In the genomic region with DNA sequence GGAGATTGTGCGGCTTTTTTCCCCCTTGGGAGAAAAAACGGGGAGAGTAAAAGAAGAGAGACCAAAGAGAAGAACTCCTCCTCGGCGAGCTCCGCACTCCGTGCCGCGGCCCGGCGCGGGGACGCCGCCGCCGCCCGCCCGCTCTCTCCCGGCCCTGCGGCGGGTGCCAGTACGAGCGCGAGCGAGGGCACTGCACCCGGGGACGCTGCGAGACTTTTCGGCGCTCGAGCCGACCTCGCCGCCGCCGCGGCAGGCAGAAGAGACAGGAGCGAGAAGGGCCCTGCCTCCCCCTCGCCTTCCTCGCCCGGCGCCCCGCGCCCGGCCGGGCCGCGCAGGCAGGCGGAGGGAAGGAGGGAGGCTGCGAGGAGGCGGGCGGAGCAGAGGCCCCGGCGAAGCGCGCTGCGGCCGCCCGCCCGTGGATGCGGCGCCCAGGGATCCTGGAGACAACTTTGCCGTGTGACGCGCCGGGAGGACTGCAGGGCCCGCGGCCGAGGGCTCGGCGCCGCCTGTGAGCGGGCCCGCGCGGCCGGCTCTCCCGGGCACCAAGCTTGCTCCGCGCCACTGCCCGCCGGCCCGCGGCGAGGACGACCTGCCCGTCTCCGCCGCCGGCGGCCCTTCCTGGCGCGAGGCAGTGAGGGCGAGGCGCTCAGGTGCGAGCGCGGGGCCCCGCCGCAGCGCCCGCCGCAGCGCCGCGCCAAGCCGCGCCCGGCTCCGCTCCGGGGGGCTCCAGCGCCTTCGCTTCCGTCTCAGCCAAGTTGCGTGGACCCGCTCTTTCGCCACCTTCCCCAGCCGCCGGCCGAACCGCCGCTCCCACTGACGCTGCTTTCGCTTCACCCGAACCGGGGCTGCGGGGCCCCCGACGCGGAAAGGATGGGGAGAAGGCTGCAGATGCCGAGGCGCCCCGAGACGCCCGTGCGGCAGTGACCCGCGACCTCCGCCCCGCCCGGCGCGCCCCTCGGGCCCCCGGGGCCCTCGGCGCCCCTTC, we compare ENCODE assay signal across 8 cellular contexts. TPM values are rescaled to one million over a fixed set of nuclear protein-coding genes. Genes with fewer than 3 reads are reported as not detected.
A peak's percentile ranks its signal among the peaks of the same experiment; 100 is the strongest.
DNase-seq lines count a peak whose midpoint lies in the region; ATAC-seq and TF ChIP-seq lines count a peak whose summit lies in the region.

No MANE protein-coding gene starts in this region.

- intact Hi-C loops in CD8-positive, alpha-beta T cell (cut with DNase I, micrococcal nuclease): no loop called here
- intact Hi-C loops in IMR-90 (cut with micrococcal nuclease): no loop called here

- no peaks in the 10 kb centered on the region for H3K9me3 ChIP-seq in CD8-positive, alpha-beta T cell (ENCODE audit: low read length)
- no peaks in the 10 kb centered on the region for H3K9me3 ChIP-seq in IMR-90 (ENCODE audit: control insufficient read depth, insufficient read depth, low read length)
- H3K9me3 ChIP-seq in iPS-20b (ENCODE audit: insufficient read depth, low read depth, low read length): no peaks in the 10 kb centered on the region

- H4K8ac ChIP-seq in IMR-90 (ENCODE audit: low read depth in 2 of 2, low read length in 2 of 2): no peak overlapping the region

- no peak overlapping the region for H3K4ac ChIP-seq in IMR-90 (ENCODE audit: low read depth, low read length)

- H3K18ac ChIP-seq in IMR-90 (ENCODE audit: low read depth, low read length): no peak overlapping the region

- H3K9me1 ChIP-seq in IMR-90 (ENCODE audit: insufficient read depth, low read length): no peaks in the 10 kb centered on the region

- H2AK5ac ChIP-seq in IMR-90 (ENCODE audit: low read depth, low read length): no peak overlapping the region

- H3K23ac ChIP-seq in IMR-90 (ENCODE audit: low read depth, low read length): no peak overlapping the region

- no peak overlapping the region for H4K5ac ChIP-seq in IMR-90 (ENCODE audit: low read depth, low read length)

- BruUV-seq in IMR-90 (replicated peaks; lab: Mats Ljungman, UMichigan): no TSS peak

- H3K4me3 Mint-ChIP-seq in CD8-positive, alpha-beta T cell: peak overlapping the region; percentile 47
- no peak overlapping the region for H3K4me3 Mint-ChIP-seq in activated naive CD8-positive, alpha-beta T cell treated with anti-CD3 and anti-CD28 coated beads, Interleukin-2, amount 50 U/mL, for 24 hours
- H3K4me3 Mint-ChIP-seq in stimulated activated naive CD8-positive, alpha-beta T cell treated with anti-CD3 and anti-CD28 coated beads, Interleukin-15, amount 100 ng/mL, for 72 hours: peak overlapping the region; percentile 51 to 69
- no peak overlapping the region for H3K4me3 Mint-ChIP-seq in HFFc6

- H2AFZ ChIP-seq in IMR-90 (replicated peaks; ENCODE audit: low read length, poor library complexity): peak overlapping the region; percentile 85

- no peaks in the 10 kb centered on the region for H3K36me3 Mint-ChIP-seq in CD8-positive, alpha-beta T cell
- no peaks in the 10 kb centered on the region for H3K36me3 Mint-ChIP-seq in activated naive CD8-positive, alpha-beta T cell treated with anti-CD3 and anti-CD28 coated beads, Interleukin-2, amount 50 U/mL, for 24 hours (ENCODE audit: low read depth)
- no peaks in the 10 kb centered on the region for H3K36me3 Mint-ChIP-seq in HFFc6 (ENCODE audit: low read depth)

- 1% methylated on average over 53 of the region's 146 CpGs; no CpG with 5 or more reads in 1 of the 2 experiments for WGBS in IMR-90 (ENCODE audit: extremely low coverage in 2 of 2, insufficient read length in 1 of 2), 2 experiments

- no peak overlapping the region for H3K27ac Mint-ChIP-seq in CD8-positive, alpha-beta T cell
- H3K27ac Mint-ChIP-seq in activated naive CD8-positive, alpha-beta T cell treated with anti-CD3 and anti-CD28 coated beads, Interleukin-2, amount 50 U/mL, for 24 hours: no peak overlapping the region
- no peak overlapping the region for H3K27ac Mint-ChIP-seq in stimulated activated naive CD8-positive, alpha-beta T cell treated with anti-CD3 and anti-CD28 coated beads, Interleukin-15, amount 100 ng/mL, for 72 hours
- H3K27ac Mint-ChIP-seq in HFFc6: no peak overlapping the region

- H3K9me3 Mint-ChIP-seq in CD8-positive, alpha-beta T cell: no peaks in the 10 kb centered on the region
- no peaks in the 10 kb centered on the region for H3K9me3 Mint-ChIP-seq in activated naive CD8-positive, alpha-beta T cell treated with anti-CD3 and anti-CD28 coated beads, Interleukin-2, amount 50 U/mL, for 24 hours
- H3K9me3 Mint-ChIP-seq in stimulated activated naive CD8-positive, alpha-beta T cell treated with anti-CD3 and anti-CD28 coated beads, Interleukin-15, amount 100 ng/mL, for 72 hours: no peaks in the 10 kb centered on the region
- no peaks in the 10 kb centered on the region for H3K9me3 Mint-ChIP-seq in HFFc6

- ATAC-seq in CD8-positive, alpha-beta T cell: peak; percentile 21
- ATAC-seq in IMR-90 (ENCODE audit: low read depth) (peak; percentile 36), HG02642 (IDR thresholded peaks at IDR 0.05; ENCODE audit: poor library complexity, unreplicated experiment) (no peak), GM21447 (IDR thresholded peaks at IDR 0.05; ENCODE audit: unreplicated experiment) (no peak)
- ATAC-seq in activated naive CD8-positive, alpha-beta T cell treated with anti-CD3 and anti-CD28 coated beads, Interleukin-2, amount 50 U/mL, for 24 hours: peak; percentile 14
- ATAC-seq in stimulated activated naive CD8-positive, alpha-beta T cell treated with anti-CD3 and anti-CD28 coated beads, Interleukin-15, amount 100 ng/mL, for 72 hours: peak; percentile 19

- no peak overlapping the region for H3K27ac ChIP-seq in CD8-positive, alpha-beta T cell (ENCODE audit: low read depth, low read length)
- H3K27ac ChIP-seq in IMR-90 (ENCODE audit: insufficient read depth, low read length) (no peak overlapping the region), iPS-20b (ENCODE audit: low read length) (no peak overlapping the region)

- CTCF ChIA-PET in CD8-positive, alpha-beta T cell (lab: Charles Lee): interaction anchor here (1.4 kb wide), 1 partner anchor 13 kb away, joined by 3 read pairs; no protein-coding TSS in a partner anchor
- CTCF ChIA-PET in IMR-90 (lab: Yijun Ruan, JAX): interaction anchor here (2.1 to 3.2 kb wide), 2 partner anchors 330 to 336 kb away, joined by 12 to 34 read pairs; no protein-coding TSS in a partner anchor

- H3K36me3 ChIP-seq in CD8-positive, alpha-beta T cell (ENCODE audit: insufficient read depth, low read length): no peaks in the 10 kb centered on the region
- no peaks in the 10 kb centered on the region for H3K36me3 ChIP-seq in IMR-90 (ENCODE audit: control insufficient read depth, insufficient read depth, low read length)
- H3K36me3 ChIP-seq in iPS-20b (ENCODE audit: insufficient read depth, low read depth, low read length): no peaks in the 10 kb centered on the region

- no peak for TF ChIP-seq POLR2A in IMR-90 (IDR thresholded peaks at IDR 0.05; ENCODE audit: low read depth, low read length)

- H3K27me3 ChIP-seq in CD8-positive, alpha-beta T cell (ENCODE audit: insufficient read depth, low read length): peaks cover 28% of the 10 kb centered on the region
- peaks cover 90% of the 10 kb centered on the region for H3K27me3 ChIP-seq in IMR-90 (ENCODE audit: control insufficient read depth, insufficient read depth, low read length)
- H3K27me3 ChIP-seq in iPS-20b (ENCODE audit: insufficient read depth, low read length): peaks cover 98% of the 10 kb centered on the region

- no peak overlapping the region for H2BK15ac ChIP-seq in IMR-90 (ENCODE audit: low read depth, low read length)

- peaks cover 12% of the 10 kb centered on the region for H4K20me1 ChIP-seq in IMR-90 (ENCODE audit: insufficient read depth, low read length)

- H3K14ac ChIP-seq in IMR-90 (replicated peaks; ENCODE audit: low read depth, low read length): no peak overlapping the region

- H3K9ac ChIP-seq in IMR-90 (ENCODE audit: low read depth, low read length) (no peak overlapping the region; the same call in 1 of the 2 replicates), iPS-20b (ENCODE audit: low read depth, low read length) (no peak overlapping the region)

- peaks cover 20% of the 10 kb centered on the region for H3K4me1 ChIP-seq in CD8-positive, alpha-beta T cell (ENCODE audit: insufficient read depth, low read length)
- H3K4me1 ChIP-seq in IMR-90 (ENCODE audit: control insufficient read depth, insufficient read depth, low read length): peaks cover 6% of the 10 kb centered on the region; the same call in 1 of the 2 replicates
- H3K4me1 ChIP-seq in iPS-20b (ENCODE audit: insufficient read depth, low read length): peaks cover 19% of the 10 kb centered on the region; the same call in 1 of the 2 replicates

- no peaks in the 10 kb centered on the region for H3K79me1 ChIP-seq in IMR-90 (ENCODE audit: low read depth in 1 of 2, low read length in 2 of 2)

- H4K91ac ChIP-seq in IMR-90 (ENCODE audit: insufficient read depth, low read depth, low read length): no peak overlapping the region

- no peak for TF ChIP-seq RAD21 in IMR-90 (IDR thresholded peaks at IDR 0.05; ENCODE audit: low read length)

- in situ Hi-C loops in IMR-90 (cut with MboI; ENCODE audit: low sequenced_read_pairs): loop anchor here (5.0 to 25.0 kb wide), 3 partner anchors 332 to 730 kb away; no protein-coding TSS in a partner anchor

- DNase-seq in CD8-positive, alpha-beta T cell: no peak
- DNase-seq in IMR-90: no peak
- peak; percentile 31 for DNase-seq in activated naive CD8-positive, alpha-beta T cell treated with anti-CD3 and anti-CD28 coated beads, Interleukin-2, amount 50 U/mL, for 24 hours
- DNase-seq in stimulated activated naive CD8-positive, alpha-beta T cell treated with anti-CD3 and anti-CD28 coated beads, Interleukin-15, amount 100 ng/mL, for 72 hours: peak; percentile 23 to 30
- no peak for DNase-seq in HFFc6

- peaks cover 25% of the 10 kb centered on the region for H3K4me1 Mint-ChIP-seq in CD8-positive, alpha-beta T cell (ENCODE audit: low read depth)
- peaks cover 21% of the 10 kb centered on the region for H3K4me1 Mint-ChIP-seq in activated naive CD8-positive, alpha-beta T cell treated with anti-CD3 and anti-CD28 coated beads, Interleukin-2, amount 50 U/mL, for 24 hours
- H3K4me1 Mint-ChIP-seq in stimulated activated naive CD8-positive, alpha-beta T cell treated with anti-CD3 and anti-CD28 coated beads, Interleukin-15, amount 100 ng/mL, for 72 hours: peaks cover 29% of the 10 kb centered on the region
- peaks cover 17% of the 10 kb centered on the region for H3K4me1 Mint-ChIP-seq in HFFc6 (ENCODE audit: low read depth)

- POLR2A ChIA-PET in CD8-positive, alpha-beta T cell (lab: Charles Lee): no interaction called here
- POLR2A ChIA-PET in IMR-90 (lab: Charles Lee; ENCODE audit: unreplicated experiment): no interaction called here

- H2BK120ac ChIP-seq in IMR-90 (ENCODE audit: low read depth, low read length): no peak overlapping the region

- peak overlapping the region; percentile 27 for H3K4me3 ChIP-seq in CD8-positive, alpha-beta T cell (ENCODE audit: low read depth, low read length)
- H3K4me3 ChIP-seq in IMR-90 (ENCODE audit: insufficient read depth, low read depth, low read length) (peak overlapping the region; percentile 48), iPS-20b (ENCODE audit: low read length) (peak overlapping the region; percentile 29; the same call in 1 of the 2 replicates)

- no peak overlapping the region for H3K56ac ChIP-seq in IMR-90 (ENCODE audit: extremely low read depth, insufficient read depth, low read length)

- TF ChIP-seq CTCF in CD8-positive, alpha-beta T cell (IDR thresholded peaks at IDR 0.05): no peak
- TF ChIP-seq CTCF in IMR-90 (conservative IDR thresholded peaks at IDR 0.05; ENCODE audit: low read depth, low read length): no peak
- no peak for TF ChIP-seq CTCF in HFFc6 (IDR thresholded peaks at IDR 0.05)

- no peak overlapping the region for H2BK20ac ChIP-seq in IMR-90 (ENCODE audit: low read depth, low read length)

- peak overlapping the region; percentile 77 for H3K4me2 ChIP-seq in IMR-90 (ENCODE audit: low read depth, low read length)

- H2AK9ac ChIP-seq in IMR-90 (replicated peaks; ENCODE audit: low read depth, low read length, poor library complexity): no peak overlapping the region

- peaks cover 63% of the 10 kb centered on the region for H3K27me3 Mint-ChIP-seq in CD8-positive, alpha-beta T cell (ENCODE audit: low read depth)
- H3K27me3 Mint-ChIP-seq in activated naive CD8-positive, alpha-beta T cell treated with anti-CD3 and anti-CD28 coated beads, Interleukin-2, amount 50 U/mL, for 24 hours: peaks cover 56% of the 10 kb centered on the region
- peaks cover 76% of the 10 kb centered on the region for H3K27me3 Mint-ChIP-seq in stimulated activated naive CD8-positive, alpha-beta T cell treated with anti-CD3 and anti-CD28 coated beads, Interleukin-15, amount 100 ng/mL, for 72 hours
- peaks cover 27% of the 10 kb centered on the region for H3K27me3 Mint-ChIP-seq in HFFc6 (ENCODE audit: insufficient read depth)

- dilution Hi-C loops in IMR-90 (cut with HindIII; ENCODE audit: low sequenced_read_pairs, unreplicated experiment): no loop called here

- H2BK5ac ChIP-seq in IMR-90 (ENCODE audit: low read depth, low read length, poor library complexity, severe bottlenecking): no peak overlapping the region

RNA-seq across cellular contexts. Expression of a gene that starts 0.7 kb away (rescaled TPM):
- total RNA-seq in CD8-positive, alpha-beta T cell: not detected
- total RNA-seq in IMR-90 (2012; rRNA removed): 0.18 and 0.28 TPM in 2 replicates
- polyA plus RNA-seq in IMR-90 (2012; rRNA removed): 0.92 and 1.0 TPM in 2 replicates
- 0.61 and 2.2 TPM in 2 replicates for polyA plus RNA-seq in IMR-90 (2012; cell fraction: cytosol; rRNA removed)
- 1.1 and 1.2 TPM in 2 replicates for polyA plus RNA-seq in IMR-90 (2012; cell fraction: nucleus; rRNA removed; ENCODE audit: low replicate concordance)
- total RNA-seq in HFFc6 (2021; fragmentation: NEBNext Ultra II Directional; extraction: Animal tissue kit (Norgen Biotek cat#: 25700)): 1 to 10 TPM in 3 of 6 experiments, under 1 TPM in 3; 0.47 to 1.6 (median 1.1) TPM

Comparison
In these comparisons a context has a peak if more than half of its experiments do, and no peak if none do; other contexts are left out.
1. ATAC-seq: peak in CD8-positive, alpha-beta T cell (single experiment), IMR-90 (single experiment), activated naive CD8-positive, alpha-beta T cell treated with anti-CD3 and anti-CD28 coated beads, Interleukin-2, amount 50 U/mL, for 24 hours (single experiment) and stimulated activated naive CD8-positive, alpha-beta T cell treated with anti-CD3 and anti-CD28 coated beads, Interleukin-15, amount 100 ng/mL, for 72 hours (single experiment); none in HG02642 (single experiment) and GM21447 (single experiment).
2. DNase-seq: peak in activated naive CD8-positive, alpha-beta T cell treated with anti-CD3 and anti-CD28 coated beads, Interleukin-2, amount 50 U/mL, for 24 hours (single experiment) and stimulated activated naive CD8-positive, alpha-beta T cell treated with anti-CD3 and anti-CD28 coated beads, Interleukin-15, amount 100 ng/mL, for 72 hours (2 of 2); none in CD8-positive, alpha-beta T cell (0 of 7), IMR-90 (single experiment) and HFFc6 (single experiment).
3. H3K4me3 Mint-ChIP-seq: peak in CD8-positive, alpha-beta T cell (single experiment) and stimulated activated naive CD8-positive, alpha-beta T cell treated with anti-CD3 and anti-CD28 coated beads, Interleukin-15, amount 100 ng/mL, for 72 hours (2 of 2); none in activated naive CD8-positive, alpha-beta T cell treated with anti-CD3 and anti-CD28 coated beads, Interleukin-2, amount 50 U/mL, for 24 hours (single experiment) and HFFc6 (single experiment).
4. Peak in every context shown above with its lines, with median percentiles within 50 percentile points of each other: H3K4me3 ChIP-seq.